In genomic region chr6:34056301-34056700, GRCh38 we compare ENCODE assay signal across 8 cellular contexts.
DNase-seq lines count a peak whose midpoint lies in the region; ATAC-seq, FAIRE-seq and TF ChIP-seq lines count a peak whose summit lies in the region.

No MANE protein-coding gene starts in this region.

- H3K9me3 Mint-ChIP-seq in astrocyte (ENCODE audit: unreplicated experiment) (peaks cover 2% of the 10 kb centered on the region), immature natural killer cell (no peaks in the 10 kb centered on the region)

- peak; percentile 58 for ATAC-seq in aorta (ENCODE audit: low FRiP score)

- H3K4me1 Mint-ChIP-seq in astrocyte (ENCODE audit: low read depth, unreplicated experiment) (no peaks in the 10 kb centered on the region), immature natural killer cell (no peaks in the 10 kb centered on the region)

- H3K4me3 Mint-ChIP-seq in astrocyte (ENCODE audit: unreplicated experiment) (no peak overlapping the region), immature natural killer cell (no peak overlapping the region)

- H3K27ac ChIP-seq in breast epithelium (peak overlapping the region in 1 of 2 donors; percentile 66), mammary epithelial cell (ENCODE audit: insufficient read depth, low read depth, low read length) (no peak overlapping the region), astrocyte (ENCODE audit: low read depth, low read length) (no peak overlapping the region), aorta (ENCODE audit: low read depth in 1 of 2, low read length in 2 of 2) (no peak overlapping the region)

- no peak for FAIRE-seq in astrocyte (lab: Jason Lieb, UNC)

- H4K20me1 ChIP-seq in mammary epithelial cell (ENCODE audit: insufficient read depth, low read length) (no peaks in the 10 kb centered on the region), astrocyte (ENCODE audit: insufficient read depth, low read length) (no peaks in the 10 kb centered on the region)

- TF ChIP-seq POLR2A in breast epithelium (IDR thresholded peaks at IDR 0.05), result no peak

- WGBS in mammary epithelial cell (ENCODE audit: low coverage, missing lambda C conversion rate), result no CpG with 5 or more reads among the region's 26 CpGs
- 14% methylated on average over 26 of the region's 26 CpGs for WGBS in aorta, 2 donors

- dilution Hi-C loops in mammary epithelial cell (cut with HindIII; ENCODE audit: low sequenced_read_pairs), result no loop called here

- H3K27me3 Mint-ChIP-seq in astrocyte (ENCODE audit: low read depth, unreplicated experiment) (peaks cover 61% of the 10 kb centered on the region), immature natural killer cell (ENCODE audit: low read depth in 3 of 3) (peaks cover 4 to 13% (median 4%) of the 10 kb centered on the region in 3 donors)

- H3K4me3 ChIP-seq in breast epithelium (peak overlapping the region; percentile 13 to 56 (median 20)), mammary epithelial cell (replicated peaks in 1 of 3; ENCODE audit: insufficient read depth in 1 of 3, low read depth in 2 of 3, low read length in 3 of 3) (no peak overlapping the region), astrocyte (ENCODE audit: insufficient read depth, low read depth, low read length) (no peak overlapping the region), aorta (ENCODE audit: low read length in 2 of 2) (no peak overlapping the region)

- no peaks in the 10 kb centered on the region for H3K36me3 ChIP-seq in breast epithelium
- no peaks in the 10 kb centered on the region for H3K36me3 ChIP-seq in mammary epithelial cell (ENCODE audit: insufficient read depth, low read length)
- H3K36me3 ChIP-seq in astrocyte (ENCODE audit: insufficient read depth, low read length), result no peaks in the 10 kb centered on the region
- no peaks in the 10 kb centered on the region for H3K36me3 ChIP-seq in aorta (ENCODE audit: control insufficient read depth in 1 of 2, insufficient read depth in 2 of 2, low read length in 1 of 2)

- in situ Hi-C loops in mammary epithelial cell (cut with MboI; ENCODE audit: low sequenced_read_pairs in 2 of 2), result loop anchor here (10.0 kb wide), 1 partner anchor 98 kb away; no protein-coding TSS in a partner anchor

- H3K27ac Mint-ChIP-seq in astrocyte (ENCODE audit: unreplicated experiment), result no peak overlapping the region
- H3K27ac Mint-ChIP-seq in immature natural killer cell, result no peak overlapping the region

- peaks cover 0 to 2% of the 10 kb centered on the region in 2 donors for H3K27me3 ChIP-seq in breast epithelium
- H3K27me3 ChIP-seq in mammary epithelial cell (ENCODE audit: insufficient read depth, low read length), result no peaks in the 10 kb centered on the region
- peaks cover 6% of the 10 kb centered on the region for H3K27me3 ChIP-seq in astrocyte (ENCODE audit: insufficient read depth, low read length)
- H3K27me3 ChIP-seq in aorta (ENCODE audit: control insufficient read depth in 1 of 2, insufficient read depth in 2 of 2, low read length in 1 of 2), result no peaks in the 10 kb centered on the region

- H3K79me2 ChIP-seq in mammary epithelial cell (ENCODE audit: insufficient read depth, low read length) (no peaks in the 10 kb centered on the region), astrocyte (ENCODE audit: insufficient read depth, low read length) (no peaks in the 10 kb centered on the region)

- H3K36me3 Mint-ChIP-seq in astrocyte (ENCODE audit: low read depth, unreplicated experiment) (no peaks in the 10 kb centered on the region), immature natural killer cell (no peaks in the 10 kb centered on the region)

- no peak overlapping the region for H3K4me2 ChIP-seq in mammary epithelial cell (ENCODE audit: insufficient read depth, low read depth, low read length)
- peak overlapping the region; percentile 22 for H3K4me2 ChIP-seq in astrocyte (ENCODE audit: low read length)

- intact Hi-C loops in breast epithelium (cut with DNase I; ENCODE audit: low total_unique reads) (no loop called here), mammary epithelial cell (cut with micrococcal nuclease) (no loop called here), aorta (cut with DNase I) (no loop called here)

- CTCF ChIA-PET in mammary epithelial cell (lab: Charles Lee; ENCODE audit: low non-redundant PET), result no interaction called here

- H3K9ac ChIP-seq in mammary epithelial cell (ENCODE audit: insufficient read depth, low read length) (no peak overlapping the region), astrocyte (ENCODE audit: low read length) (no peak overlapping the region)

- H2AFZ ChIP-seq in mammary epithelial cell (ENCODE audit: low read depth, low read length) (no peak overlapping the region), astrocyte (ENCODE audit: low read depth, low read length) (peak overlapping the region; percentile 41)

- no peaks in the 10 kb centered on the region for H3K9me3 ChIP-seq in breast epithelium
- H3K9me3 ChIP-seq in mammary epithelial cell (replicated peaks; ENCODE audit: insufficient read depth, low read length), result no peaks in the 10 kb centered on the region
- no peaks in the 10 kb centered on the region for H3K9me3 ChIP-seq in astrocyte (ENCODE audit: insufficient read depth, low read depth, low read length)
- H3K9me3 ChIP-seq in aorta (ENCODE audit: control insufficient read depth, low read length), result no peaks in the 10 kb centered on the region

- no peaks in the 10 kb centered on the region for H3K4me1 ChIP-seq in breast epithelium
- H3K4me1 ChIP-seq in mammary epithelial cell (ENCODE audit: insufficient read depth, low read length), result no peaks in the 10 kb centered on the region
- peaks cover 3% of the 10 kb centered on the region for H3K4me1 ChIP-seq in astrocyte (ENCODE audit: insufficient read depth, low read length)
- H3K4me1 ChIP-seq in aorta (ENCODE audit: control insufficient read depth in 1 of 2, insufficient read depth in 2 of 2, low read length in 2 of 2), result no peaks in the 10 kb centered on the region

- BruUV-seq in mammary epithelial cell (replicated peaks; lab: Mats Ljungman, UMichigan), result no TSS peak

- peak in 1 of 2 donors; percentile 63 for DNase-seq in breast epithelium (ENCODE audit: low spot score in 2 of 2)
- DNase-seq in mammary epithelial cell, result no peak
- no peak for DNase-seq in astrocyte (ENCODE audit: low read depth)
- DNase-seq in kidney glomerular epithelial cell (lab: John Stamatoyannopoulos, UW), result peak; percentile 54
- DNase-seq in aorta, result peak; percentile 64 to 84
- no peak for DNase-seq in SK-N-DZ (ENCODE audit: low spot score)
- no peak for DNase-seq in NCI-H345 treated with DMSO at 0.1 percent for 48 hours (lab: John Stamatoyannopoulos, UW; ENCODE audit: unreplicated experiment)
- no peak for DNase-seq in immature natural killer cell

- TF ChIP-seq CTCF in breast epithelium (IDR thresholded peaks at IDR 0.05) (no peak), mammary epithelial cell (conservative IDR thresholded peaks at IDR 0.05 in 1 of 2, IDR thresholded peaks at IDR 0.05 in 1 of 2; ENCODE audit: extremely low read depth in 1 of 2, insufficient read depth in 1 of 2, low read depth in 1 of 2, low read length in 2 of 2) (no peak), astrocyte (IDR thresholded peaks at IDR 0.05; ENCODE audit: insufficient read depth, low read depth, low read length) (no peak)

Comparison
In these comparisons a context has a peak if more than half of its experiments do, and no peak if none do; other contexts are left out.
1. H3K4me3 ChIP-seq: peak in breast epithelium (3 of 3); none in mammary epithelial cell (0 of 3), astrocyte (single experiment) and aorta (0 of 2).
2. DNase-seq: peak in kidney glomerular epithelial cell (single experiment) and aorta (2 of 2); none in mammary epithelial cell (single experiment), astrocyte (single experiment), SK-N-DZ (single experiment), NCI-H345 treated with DMSO at 0.1 percent for 48 hours (single experiment) and immature natural killer cell (0 of 3).